ENCODE assay signal across 1 cellular context in the genomic region with DNA sequence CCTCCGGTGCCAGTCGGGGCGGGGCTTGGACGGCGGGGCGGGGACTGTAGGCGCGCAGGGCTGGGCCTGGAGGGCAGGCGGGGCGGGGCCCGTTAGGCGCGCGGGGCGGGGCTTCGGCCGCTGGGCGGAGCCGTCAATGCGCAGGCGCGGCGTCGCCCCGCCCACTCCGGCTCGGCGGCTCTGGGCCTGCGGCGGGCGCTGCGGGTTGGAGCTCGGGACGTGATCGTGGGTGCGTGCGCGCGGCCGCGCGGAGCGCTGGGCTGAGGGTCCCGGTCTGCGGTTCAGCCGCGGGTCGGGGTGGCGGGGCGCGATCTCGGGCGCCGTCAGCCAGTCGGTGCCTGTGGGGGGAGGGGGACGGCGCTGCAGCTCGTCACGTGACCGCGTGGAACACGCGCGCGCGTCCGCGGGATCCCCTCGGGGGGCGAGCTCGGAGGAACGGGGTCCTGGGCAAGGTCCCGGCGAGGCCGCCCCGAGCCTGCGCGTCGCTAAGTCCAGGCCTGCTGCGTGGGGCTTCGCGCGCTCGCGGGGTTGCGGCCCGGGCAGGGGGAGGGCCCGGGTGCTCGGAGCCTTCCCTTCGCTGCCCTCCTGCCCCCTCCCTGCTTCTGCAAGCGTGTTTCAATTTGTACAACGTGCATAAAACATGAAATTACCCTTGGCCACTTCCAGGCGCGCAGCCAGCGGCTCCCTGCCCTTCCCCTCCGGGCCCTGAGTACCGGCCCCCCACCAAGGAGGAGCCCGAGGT.
TF ChIP-seq lines count a peak whose summit lies in the region.

A gene (plus strand): TSS at position 164 of the 742 bp plus-strand sequence. CDS start 595 bp downstream, outside the sequence.

TF ChIP-seq in GM12878, 131 proteins besides CTCF, POLR2A, EP300 and RAD21 (continued from another document):
- TF ChIP-seq, protein P1, sequence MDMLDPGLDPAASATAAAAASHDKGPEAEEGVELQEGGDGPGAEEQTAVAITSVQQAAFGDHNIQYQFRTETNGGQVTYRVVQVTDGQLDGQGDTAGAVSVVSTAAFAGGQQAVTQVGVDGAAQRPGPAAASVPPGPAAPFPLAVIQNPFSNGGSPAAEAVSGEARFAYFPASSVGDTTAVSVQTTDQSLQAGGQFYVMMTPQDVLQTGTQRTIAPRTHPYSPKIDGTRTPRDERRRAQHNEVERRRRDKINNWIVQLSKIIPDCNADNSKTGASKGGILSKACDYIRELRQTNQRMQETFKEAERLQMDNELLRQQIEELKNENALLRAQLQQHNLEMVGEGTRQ (IDR thresholded peaks at IDR 0.05; ENCODE audit: borderline replicate concordance, low read depth, low read length) = peak; percentile 82
- TF ChIP-seq ZNF274 (IDR thresholded peaks at IDR 0.05; ENCODE audit: insufficient read depth, insufficient read length) (no peak), KAT2A (conservative IDR thresholded peaks at IDR 0.05; ENCODE audit: control insufficient read depth, low read depth, low read length) (no peak), BHLHE40 (IDR thresholded peaks at IDR 0.05; ENCODE audit: borderline replicate concordance in 1 of 2, low read depth in 2 of 2, low read length in 1 of 2) (peak; percentile 93 to 99), ZNF24 (IDR thresholded peaks at IDR 0.05) (0 out of 2 replicates have a peak, but pooled peaks have one; percentile 28)
